8 cellular contexts compared by ENCODE assay signal in genomic region chr17:18141210-18141803, GRCh38. TPM values are rescaled to one million over a fixed set of nuclear protein-coding genes. Genes with fewer than 3 reads are reported as not detected.
DNase-seq lines count a peak whose midpoint lies in the region; ATAC-seq and FAIRE-seq lines count a peak whose summit lies in the region.

No MANE protein-coding gene starts in this region.

- no peak overlapping the region for H3K27ac ChIP-seq in CD4-positive, CD25-positive, alpha-beta regulatory T cell (ENCODE audit: insufficient read depth, low read length, poor library complexity, severe bottlenecking)

- H3K4me3 Mint-ChIP-seq in CD4-positive, CD25-positive, alpha-beta regulatory T cell, result no peak overlapping the region
- no peak overlapping the region for H3K4me3 Mint-ChIP-seq in activated T-helper 17 cell treated with anti-CD3 and anti-CD28 coated beads, Interleukin-2, amount 50 U/mL, for 72 hours

- H3K36me3 Mint-ChIP-seq in CD4-positive, CD25-positive, alpha-beta regulatory T cell, result no peaks in the 10 kb centered on the region
- no peaks in the 10 kb centered on the region for H3K36me3 Mint-ChIP-seq in activated T-helper 17 cell treated with anti-CD3 and anti-CD28 coated beads, Interleukin-2, amount 50 U/mL, for 72 hours (ENCODE audit: low read depth)

- ATAC-seq in CD4-positive, CD25-positive, alpha-beta regulatory T cell (ENCODE audit: low read depth in 2 of 2), result peak; percentile 55 to 63
- peak; percentile 54 for ATAC-seq in activated T-helper 17 cell treated with anti-CD3 and anti-CD28 coated beads, Interleukin-2, amount 50 U/mL, for 72 hours (replicated peaks)
- peak; percentile 64 for ATAC-seq in Right ventricle myocardium superior (ENCODE audit: poor library complexity)
- peak; percentile 34 for ATAC-seq in sciatic nerve
- ATAC-seq in GM18502 (IDR thresholded peaks at IDR 0.05; ENCODE audit: poor library complexity, unreplicated experiment), result no peak
- ATAC-seq in HG03159 (IDR thresholded peaks at IDR 0.05; ENCODE audit: unreplicated experiment), result no peak

- H3K9me3 ChIP-seq in CD4-positive, CD25-positive, alpha-beta regulatory T cell (ENCODE audit: control insufficient read depth in 2 of 2, low read length in 2 of 2), result no peaks in the 10 kb centered on the region

- no peaks in the 10 kb centered on the region for H3K27me3 Mint-ChIP-seq in CD4-positive, CD25-positive, alpha-beta regulatory T cell
- no peaks in the 10 kb centered on the region for H3K27me3 Mint-ChIP-seq in activated T-helper 17 cell treated with anti-CD3 and anti-CD28 coated beads, Interleukin-2, amount 50 U/mL, for 72 hours

- no peaks in the 10 kb centered on the region for H3K27me3 ChIP-seq in CD4-positive, CD25-positive, alpha-beta regulatory T cell (ENCODE audit: control insufficient read depth, insufficient read depth, low read length)

- intact Hi-C loops in Right ventricle myocardium superior (cut with DNase I) (loop anchor here (5.0 to 10.0 kb wide), 2 partner anchors 53 to 76 kb away; no protein-coding TSS in a partner anchor), sciatic nerve (cut with DNase I) (no loop called here)

- no peaks in the 10 kb centered on the region for H3K36me3 ChIP-seq in CD4-positive, CD25-positive, alpha-beta regulatory T cell (ENCODE audit: control insufficient read depth, insufficient read depth, low read length)

- peak; percentile 82 for FAIRE-seq in GM18507 (lab: Jason Lieb, UNC)

- no peak overlapping the region for H3K4me3 ChIP-seq in CD4-positive, CD25-positive, alpha-beta regulatory T cell (ENCODE audit: low read depth, low read length)

- no peaks in the 10 kb centered on the region for H3K4me1 ChIP-seq in CD4-positive, CD25-positive, alpha-beta regulatory T cell (ENCODE audit: control insufficient read depth, insufficient read depth, low read length, poor library complexity, severe bottlenecking)

- peaks cover 4 to 6% (median 5%) of the 10 kb centered on the region in 4 donors for H3K4me1 Mint-ChIP-seq in CD4-positive, CD25-positive, alpha-beta regulatory T cell
- H3K4me1 Mint-ChIP-seq in activated T-helper 17 cell treated with anti-CD3 and anti-CD28 coated beads, Interleukin-2, amount 50 U/mL, for 72 hours, result no peaks in the 10 kb centered on the region

- DNase-seq in CD4-positive, CD25-positive, alpha-beta regulatory T cell, result peak; percentile 15 to 65 (median 62)
- peak; percentile 28 for DNase-seq in GM18507 (ENCODE audit: extremely low spot score, insufficient read length, low read depth)
- peak; percentile 53 for DNase-seq in NCI-H460 (ENCODE audit: extremely low read depth, low read depth)
- no peak for DNase-seq in Right ventricle myocardium superior
- no peak for DNase-seq in sciatic nerve (ENCODE audit: low spot score)

- H3K27ac Mint-ChIP-seq in CD4-positive, CD25-positive, alpha-beta regulatory T cell, result peak overlapping the region in 1 of 3 donors; percentile 21
- H3K27ac Mint-ChIP-seq in activated T-helper 17 cell treated with anti-CD3 and anti-CD28 coated beads, Interleukin-2, amount 50 U/mL, for 72 hours, result no peak overlapping the region

- no peaks in the 10 kb centered on the region for H3K9me3 Mint-ChIP-seq in CD4-positive, CD25-positive, alpha-beta regulatory T cell
- H3K9me3 Mint-ChIP-seq in activated T-helper 17 cell treated with anti-CD3 and anti-CD28 coated beads, Interleukin-2, amount 50 U/mL, for 72 hours, result no peaks in the 10 kb centered on the region

RNA-seq across cellular contexts. Expression of gene MYO15A, which starts 32.8 kb away (rescaled TPM):
- total RNA-seq in CD4-positive, CD25-positive, alpha-beta regulatory T cell, result 0.81 TPM
- under 1 TPM in 3 of 4 donors, not detected in 1; 0.19 to 0.35 (median 0.25) TPM for polyA plus RNA-seq in CD4-positive, CD25-positive, alpha-beta regulatory T cell
- 0.06 and 0.30 TPM in 2 replicates for total RNA-seq in NCI-H460 (2014; rRNA removed; shearing (Covaris generic))
- 0.30 TPM in 1 of 2 replicates, not detected in the other for polyA plus RNA-seq in NCI-H460 (2014; cell fraction: nucleus; rRNA removed)
- 1 to 10 TPM; 1.0 to 6.0 TPM for total RNA-seq in activated T-helper 17 cell treated with anti-CD3 and anti-CD28 coated beads, Interleukin-2, amount 50 U/mL, for 72 hours
- total RNA-seq in Right ventricle myocardium superior (0.11 TPM), sciatic nerve (4.4 TPM)

RNA-seq across cellular contexts. Expression of gene ALKBH5, which starts 42.3 kb away (rescaled TPM):
- 118 TPM for total RNA-seq in CD4-positive, CD25-positive, alpha-beta regulatory T cell
- 100 to 1,000 TPM; 102 to 123 (median 115) TPM for polyA plus RNA-seq in CD4-positive, CD25-positive, alpha-beta regulatory T cell
- total RNA-seq in NCI-H460 (2014; rRNA removed; shearing (Covaris generic)), result 94.1 and 96.2 TPM in 2 replicates
- polyA plus RNA-seq in NCI-H460 (2014; cell fraction: nucleus; rRNA removed), result 47.2 and 57.4 TPM in 2 replicates
- total RNA-seq in activated T-helper 17 cell treated with anti-CD3 and anti-CD28 coated beads, Interleukin-2, amount 50 U/mL, for 72 hours, result 100 to 1,000 TPM; 161 to 255 TPM
- 179 TPM for total RNA-seq in Right ventricle myocardium superior
- 96.3 TPM for total RNA-seq in sciatic nerve

RNA-seq across cellular contexts. Expression of gene DRG2, which starts 53.6 kb away (rescaled TPM):
- total RNA-seq in CD4-positive, CD25-positive, alpha-beta regulatory T cell, result 54.5 TPM
- 10 to 100 TPM; 36.4 to 45.3 (median 41.4) TPM for polyA plus RNA-seq in CD4-positive, CD25-positive, alpha-beta regulatory T cell
- 41.6 and 42.5 TPM in 2 replicates for total RNA-seq in NCI-H460 (2014; rRNA removed; shearing (Covaris generic))
- polyA plus RNA-seq in NCI-H460 (2014; cell fraction: nucleus; rRNA removed), result 126 and 178 TPM in 2 replicates
- total RNA-seq in activated T-helper 17 cell treated with anti-CD3 and anti-CD28 coated beads, Interleukin-2, amount 50 U/mL, for 72 hours, result 10 to 100 TPM; 33.8 to 64.7 TPM
- total RNA-seq in Right ventricle myocardium superior (20.2 TPM), sciatic nerve (29.8 TPM)

Comparison
In these comparisons a context has a peak if more than half of its experiments do, and no peak if none do; other contexts are left out.
1. ATAC-seq: peak in CD4-positive, CD25-positive, alpha-beta regulatory T cell (2 of 2), activated T-helper 17 cell treated with anti-CD3 and anti-CD28 coated beads, Interleukin-2, amount 50 U/mL, for 72 hours (single experiment), Right ventricle myocardium superior (single experiment) and sciatic nerve (single experiment); none in GM18502 (single experiment) and HG03159 (single experiment).
2. DNase-seq: peak in CD4-positive, CD25-positive, alpha-beta regulatory T cell (3 of 3), GM18507 (single experiment) and NCI-H460 (single experiment); none in Right ventricle myocardium superior (single experiment) and sciatic nerve (single experiment).